In genomic region chr12:54404061-54405004, GRCh38 we compare ENCODE assay signal across 2 cellular contexts.
A peak's percentile ranks its signal among the peaks of the same experiment; 100 is the strongest.
TF ChIP-seq lines count a peak whose summit lies in the region.

No MANE protein-coding gene starts in this region.

TF ChIP-seq in K562, 482 proteins besides CTCF, POLR2A, EP300 and RAD21:
- TF ChIP-seq CTCFL (IDR thresholded peaks at IDR 0.05; ENCODE audit: borderline replicate concordance, insufficient read depth, low read depth, low read length, poor library complexity, severe bottlenecking) (peak; percentile 76), JUND (IDR thresholded peaks at IDR 0.05; ENCODE audit: borderline replicate concordance, low read depth, low read length) (peak; percentile 27; the same call in 1 of the 2 replicates), JUND (tag; IDR thresholded peaks at IDR 0.05; ENCODE audit: borderline replicate concordance, low read depth, low read length) (no peak), ZNF780A (CRISPR knock-in tag; IDR thresholded peaks at IDR 0.05) (no peak), TEAD4 (IDR thresholded peaks at IDR 0.05; ENCODE audit: low read length) (peak; percentile 43; the same call in 1 of the 2 replicates), TEAD4 (CRISPR knock-in tag; IDR thresholded peaks at IDR 0.05; ENCODE audit: borderline replicate concordance) (no peak), SMC3 (conservative IDR thresholded peaks at IDR 0.05; ENCODE audit: insufficient read depth, low read depth, low read length) (0 out of 2 replicates have a peak, but pooled peaks have one; percentile 21), XRCC5 (IDR thresholded peaks at IDR 0.05; ENCODE audit: low read depth, low read length) (peak; percentile 66; the same call in 1 of the 2 replicates), ZBTB5 (IDR thresholded peaks at IDR 0.05) (no peak), SMARCA4 (IDR thresholded peaks at IDR 0.05) (0 out of 2 replicates have a peak, but pooled peaks have one; percentile 28), TEAD1 (CRISPR knock-in tag; IDR thresholded peaks at IDR 0.05) (peak in 1 of 2 experiments; percentile 35; a peak in 1 of 4 replicates), ETV1 (tag; conservative IDR thresholded peaks at IDR 0.05; ENCODE audit: low read depth) (no peak), EWSR1 (IDR thresholded peaks at IDR 0.05; ENCODE audit: borderline replicate concordance, low read depth, partially characterized antibody) (no peak), MLX (CRISPR knock-in tag; conservative IDR thresholded peaks at IDR 0.05) (no peak), ZNF639 (CRISPR knock-in tag; conservative IDR thresholded peaks at IDR 0.05 in 1 of 2, IDR thresholded peaks at IDR 0.05 in 1 of 2) (0 out of 4 replicates have a peak, but pooled peaks of 1 of the 2 experiments have one; percentile 11), SP1 (CRISPR knock-in tag; IDR thresholded peaks at IDR 0.05) (0 out of 2 replicates have a peak, but pooled peaks have one; percentile 17)
TF ChIP-seq in K562: peak in this region for 9.

TF ChIP-seq in HepG2, 621 proteins besides CTCF, POLR2A, EP300 and RAD21:
- peak; percentile 17 for TF ChIP-seq TEAD3 (CRISPR knock-in tag; optimal IDR thresholded peaks at IDR 0.05; ENCODE audit: borderline replicate concordance)
- TF ChIP-seq XRCC5 (optimal IDR thresholded peaks at IDR 0.05; ENCODE audit: low read length): peak; percentile 51
- no peak for TF ChIP-seq ZNF136 (CRISPR knock-in tag; IDR thresholded peaks at IDR 0.05; ENCODE audit: low read depth)
- peak; percentile 17; the same call in 1 of the 2 replicates for TF ChIP-seq SMC3 (IDR thresholded peaks at IDR 0.05; ENCODE audit: low read length)
